1 cellular context compared by ENCODE assay signal in the genomic region with DNA sequence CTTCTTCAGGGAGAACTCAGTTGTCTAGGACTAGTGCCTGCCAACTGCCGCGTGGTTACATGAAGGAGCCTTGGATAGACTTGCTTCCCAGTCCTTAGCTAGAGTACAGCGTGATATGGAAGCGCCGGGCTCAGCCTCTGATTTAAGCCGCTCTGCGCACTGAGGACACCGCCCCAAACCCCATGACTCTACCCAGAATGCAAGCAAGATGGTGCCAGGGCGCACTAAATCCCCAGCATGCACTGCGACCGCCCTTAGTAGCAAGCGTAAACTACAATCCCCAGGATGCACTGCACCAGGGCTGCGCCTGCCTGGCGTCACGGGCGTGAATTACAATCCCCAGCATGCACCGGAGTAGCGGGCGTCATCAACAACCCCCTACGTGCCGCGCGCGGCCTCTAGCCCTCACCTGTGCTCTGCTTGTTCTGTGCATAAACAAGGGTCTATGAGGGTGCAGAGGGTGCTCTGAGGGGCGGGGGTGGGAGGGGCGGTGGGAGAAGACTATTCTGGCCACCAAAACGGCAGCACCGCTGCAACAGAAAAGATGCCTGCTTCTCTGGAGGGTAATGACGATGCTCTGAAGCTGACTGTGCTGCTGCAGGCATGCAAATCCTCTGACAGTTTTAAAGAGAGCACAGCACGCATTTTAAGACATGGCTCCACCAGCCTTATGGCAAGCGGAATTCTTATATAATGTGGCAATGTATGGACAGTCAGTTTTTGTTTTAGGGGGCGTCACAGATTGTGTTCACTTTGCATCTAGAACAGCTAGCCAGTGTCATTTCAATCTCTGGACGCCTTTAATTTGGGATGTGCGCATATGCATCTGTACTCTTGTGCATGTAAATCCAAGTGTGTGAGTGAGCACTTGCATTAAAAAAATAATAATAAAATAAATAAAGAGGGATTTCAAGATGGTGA.
TF ChIP-seq lines count a peak whose summit lies in the region.

No MANE protein-coding gene starts in this region.

TF ChIP-seq in A549, 52 proteins besides CTCF, POLR2A, EP300 and RAD21 (continued from another document):
- TF ChIP-seq ESRRA (IDR thresholded peaks at IDR 0.05; ENCODE audit: borderline replicate concordance, low read length) (no peak), TFCP2L1 (CRISPR knock-in tag; IDR thresholded peaks at IDR 0.05) (no peak), RARB (CRISPR knock-in tag; IDR thresholded peaks at IDR 0.05) (no peak), HOXB5 (CRISPR knock-in tag; IDR thresholded peaks at IDR 0.05) (no peak), RCOR1 (IDR thresholded peaks at IDR 0.05; ENCODE audit: low read depth, low read length) (no peak), BHLHE40 (IDR thresholded peaks at IDR 0.05; ENCODE audit: low read depth, low read length) (no peak), HDAC2 (IDR thresholded peaks at IDR 0.05) (no peak), HOXB13 (CRISPR knock-in tag; IDR thresholded peaks at IDR 0.05; ENCODE audit: low read depth) (no peak), HOXA7 (CRISPR knock-in tag; IDR thresholded peaks at IDR 0.05) (no peak), NFE2L2 (conservative IDR thresholded peaks at IDR 0.05; ENCODE audit: low read length) (no peak), FOXS1 (CRISPR knock-in tag; IDR thresholded peaks at IDR 0.05) (no peak), RNF2 (IDR thresholded peaks at IDR 0.05; ENCODE audit: borderline replicate concordance, low read depth) (no peak), ZC3H11A (IDR thresholded peaks at IDR 0.05) (no peak), CHD4 (IDR thresholded peaks at IDR 0.05; ENCODE audit: borderline replicate concordance) (no peak), TP53 (CRISPR knock-in tag; IDR thresholded peaks at IDR 0.05) (no peak), PHF8 (IDR thresholded peaks at IDR 0.05; ENCODE audit: borderline replicate concordance, low read depth) (0 out of 2 replicates have a peak, but pooled peaks have one; percentile 11), CEBPB (IDR thresholded peaks at IDR 0.05) (no peak), NPAS2 (CRISPR knock-in tag; IDR thresholded peaks at IDR 0.05; ENCODE audit: borderline replicate concordance) (no peak), SREBF2 (IDR thresholded peaks at IDR 0.05) (no peak), MAFK (IDR thresholded peaks at IDR 0.05; ENCODE audit: partially characterized antibody) (no peak), RFX5 (IDR thresholded peaks at IDR 0.05) (no peak), CHD2 (IDR thresholded peaks at IDR 0.05; ENCODE audit: low read length, partially characterized antibody) (no peak), KDM1A (IDR thresholded peaks at IDR 0.05; ENCODE audit: low read depth) (no peak), GATA3 (IDR thresholded peaks at IDR 0.05; ENCODE audit: borderline replicate concordance) (no peak), ZSCAN20 (CRISPR knock-in tag; IDR thresholded peaks at IDR 0.05) (peak; percentile 27; the same call in 1 of the 2 replicates), ZNF302 (CRISPR knock-in tag; IDR thresholded peaks at IDR 0.05) (no peak), MAZ (IDR thresholded peaks at IDR 0.05; ENCODE audit: borderline replicate concordance, low read depth, low read length) (no peak)
- TF ChIP-seq, protein P1, sequence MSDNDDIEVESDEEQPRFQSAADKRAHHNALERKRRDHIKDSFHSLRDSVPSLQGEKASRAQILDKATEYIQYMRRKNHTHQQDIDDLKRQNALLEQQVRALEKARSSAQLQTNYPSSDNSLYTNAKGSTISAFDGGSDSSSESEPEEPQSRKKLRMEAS (IDR thresholded peaks at IDR 0.05), result peak; percentile 94
- TF ChIP-seq, protein P2, sequence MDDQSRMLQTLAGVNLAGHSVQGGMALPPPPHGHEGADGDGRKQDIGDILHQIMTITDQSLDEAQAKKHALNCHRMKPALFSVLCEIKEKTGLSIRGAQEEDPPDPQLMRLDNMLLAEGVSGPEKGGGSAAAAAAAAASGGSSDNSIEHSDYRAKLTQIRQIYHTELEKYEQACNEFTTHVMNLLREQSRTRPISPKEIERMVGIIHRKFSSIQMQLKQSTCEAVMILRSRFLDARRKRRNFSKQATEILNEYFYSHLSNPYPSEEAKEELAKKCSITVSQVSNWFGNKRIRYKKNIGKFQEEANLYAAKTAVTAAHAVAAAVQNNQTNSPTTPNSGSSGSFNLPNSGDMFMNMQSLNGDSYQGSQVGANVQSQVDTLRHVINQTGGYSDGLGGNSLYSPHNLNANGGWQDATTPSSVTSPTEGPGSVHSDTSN (IDR thresholded peaks at IDR 0.05), result no peak
- TF ChIP-seq, protein P3, sequence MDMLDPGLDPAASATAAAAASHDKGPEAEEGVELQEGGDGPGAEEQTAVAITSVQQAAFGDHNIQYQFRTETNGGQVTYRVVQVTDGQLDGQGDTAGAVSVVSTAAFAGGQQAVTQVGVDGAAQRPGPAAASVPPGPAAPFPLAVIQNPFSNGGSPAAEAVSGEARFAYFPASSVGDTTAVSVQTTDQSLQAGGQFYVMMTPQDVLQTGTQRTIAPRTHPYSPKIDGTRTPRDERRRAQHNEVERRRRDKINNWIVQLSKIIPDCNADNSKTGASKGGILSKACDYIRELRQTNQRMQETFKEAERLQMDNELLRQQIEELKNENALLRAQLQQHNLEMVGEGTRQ (IDR thresholded peaks at IDR 0.05), result peak; percentile 48; the same call in 1 of the 2 replicates
- TF ChIP-seq, protein P4, sequence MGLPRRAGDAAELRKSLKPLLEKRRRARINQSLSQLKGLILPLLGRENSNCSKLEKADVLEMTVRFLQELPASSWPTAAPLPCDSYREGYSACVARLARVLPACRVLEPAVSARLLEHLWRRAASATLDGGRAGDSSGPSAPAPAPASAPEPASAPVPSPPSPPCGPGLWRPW (IDR thresholded peaks at IDR 0.05), result no peak
- TF ChIP-seq, protein P5, sequence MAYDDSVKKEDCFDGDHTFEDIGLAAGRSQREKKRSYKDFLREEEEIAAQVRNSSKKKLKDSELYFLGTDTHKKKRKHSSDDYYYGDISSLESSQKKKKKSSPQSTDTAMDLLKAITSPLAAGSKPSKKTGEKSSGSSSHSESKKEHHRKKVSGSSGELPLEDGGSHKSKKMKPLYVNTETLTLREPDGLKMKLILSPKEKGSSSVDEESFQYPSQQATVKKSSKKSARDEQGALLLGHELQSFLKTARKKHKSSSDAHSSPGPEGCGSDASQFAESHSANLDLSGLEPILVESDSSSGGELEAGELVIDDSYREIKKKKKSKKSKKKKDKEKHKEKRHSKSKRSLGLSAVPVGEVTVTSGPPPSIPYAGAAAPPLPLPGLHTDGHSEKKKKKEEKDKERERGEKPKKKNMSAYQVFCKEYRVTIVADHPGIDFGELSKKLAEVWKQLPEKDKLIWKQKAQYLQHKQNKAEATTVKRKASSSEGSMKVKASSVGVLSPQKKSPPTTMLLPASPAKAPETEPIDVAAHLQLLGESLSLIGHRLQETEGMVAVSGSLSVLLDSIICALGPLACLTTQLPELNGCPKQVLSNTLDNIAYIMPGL (CRISPR knock-in tag; IDR thresholded peaks at IDR 0.05; ENCODE audit: borderline replicate concordance), result no peak
- TF ChIP-seq, protein P6, sequence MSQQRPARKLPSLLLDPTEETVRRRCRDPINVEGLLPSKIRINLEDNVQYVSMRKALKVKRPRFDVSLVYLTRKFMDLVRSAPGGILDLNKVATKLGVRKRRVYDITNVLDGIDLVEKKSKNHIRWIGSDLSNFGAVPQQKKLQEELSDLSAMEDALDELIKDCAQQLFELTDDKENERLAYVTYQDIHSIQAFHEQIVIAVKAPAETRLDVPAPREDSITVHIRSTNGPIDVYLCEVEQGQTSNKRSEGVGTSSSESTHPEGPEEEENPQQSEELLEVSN (IDR thresholded peaks at IDR 0.05; ENCODE audit: borderline replicate concordance, low read depth), result peak; percentile 90
- TF ChIP-seq, protein P7, sequence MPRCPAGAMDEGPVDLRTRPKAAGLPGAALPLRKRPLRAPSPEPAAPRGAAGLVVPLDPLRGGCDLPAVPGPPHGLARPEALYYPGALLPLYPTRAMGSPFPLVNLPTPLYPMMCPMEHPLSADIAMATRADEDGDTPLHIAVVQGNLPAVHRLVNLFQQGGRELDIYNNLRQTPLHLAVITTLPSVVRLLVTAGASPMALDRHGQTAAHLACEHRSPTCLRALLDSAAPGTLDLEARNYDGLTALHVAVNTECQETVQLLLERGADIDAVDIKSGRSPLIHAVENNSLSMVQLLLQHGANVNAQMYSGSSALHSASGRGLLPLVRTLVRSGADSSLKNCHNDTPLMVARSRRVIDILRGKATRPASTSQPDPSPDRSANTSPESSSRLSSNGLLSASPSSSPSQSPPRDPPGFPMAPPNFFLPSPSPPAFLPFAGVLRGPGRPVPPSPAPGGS (IDR thresholded peaks at IDR 0.05), result peak; percentile 62; the same call in 2 of the 3 replicates
